Comparison of ENCODE assay signal across 17 cellular contexts in genomic region chr16:71867934-71868333, GRCh38. TPM values are rescaled to one million over a fixed set of nuclear protein-coding genes. Genes with fewer than 3 reads are reported as not detected.
DNase-seq lines count a peak whose midpoint lies in the region; ATAC-seq and TF ChIP-seq lines count a peak whose summit lies in the region.
"Had no signal": no experiment of that assay in that cellular context is flagged by ENCODE, and none has a peak within 500 bp of the region (broad histone marks: within the 10 kb centered on the region; RNA-seq: fewer than 3 reads in every experiment).

No MANE protein-coding gene starts in this region.

- H3K27ac Mint-ChIP-seq in WTC11 = peak overlapping the region; percentile 75
- H3K27ac Mint-ChIP-seq in activated T-helper 2 cell treated with anti-CD3 and anti-CD28 coated beads, Interferon-gamma antibody, Interleukin-2, Interleukin-4, amounts not matched to agents 10 μg/mL and 5 μg/mL and 100 μg/mL, durations not matched to agents 14 hours and 24 hours and 36 hours = no peak overlapping the region
- H3K27ac Mint-ChIP-seq: stimulated activated naive CD8-positive, alpha-beta T cell treated with anti-CD3 and anti-CD28 coated beads, Interleukin-15, Interleukin-2, amounts not matched to agents 100 ng/mL and 50 ng/mL, for 24 hours had no signal

- intact Hi-C loops in activated T-helper 2 cell treated with anti-CD3 and anti-CD28 coated beads, Interferon-gamma antibody, Interleukin-2, Interleukin-4, amounts not matched to agents 10 μg/mL and 5 μg/mL and 100 μg/mL, durations not matched to agents 14 hours and 24 hours and 36 hours (cut with micrococcal nuclease) = no loop called here

- ATAC-seq in WTC11 (peak; percentile 57), GM21367 (IDR thresholded peaks at IDR 0.05; ENCODE audit: unreplicated experiment) (no peak)
- ATAC-seq: A549, gastrocnemius medialis, left lobe of liver, Right ventricle myocardium inferior, upper lobe of right lung had no signal

- no peak for TF ChIP-seq CTCF in WTC11 (IDR thresholded peaks at IDR 0.05)

- CTCF ChIA-PET in WTC11 (lab: Charles Lee) = interaction anchor here (0.6 to 1.4 kb wide), 4 partner anchors 9 to 85 kb away, joined by 3 to 7 read pairs (median 3); no protein-coding TSS in a partner anchor

- peaks cover 31% of the 10 kb centered on the region for H3K36me3 Mint-ChIP-seq in WTC11
- peaks cover 34% of the 10 kb centered on the region for H3K36me3 Mint-ChIP-seq in activated T-helper 2 cell treated with anti-CD3 and anti-CD28 coated beads, Interferon-gamma antibody, Interleukin-2, Interleukin-4, amounts not matched to agents 10 μg/mL and 5 μg/mL and 100 μg/mL, durations not matched to agents 14 hours and 24 hours and 36 hours (ENCODE audit: low read depth)

- no peaks in the 10 kb centered on the region for H3K9me3 Mint-ChIP-seq in WTC11
- no peaks in the 10 kb centered on the region for H3K9me3 Mint-ChIP-seq in activated T-helper 2 cell treated with anti-CD3 and anti-CD28 coated beads, Interferon-gamma antibody, Interleukin-2, Interleukin-4, amounts not matched to agents 10 μg/mL and 5 μg/mL and 100 μg/mL, durations not matched to agents 14 hours and 24 hours and 36 hours
- H3K9me3 Mint-ChIP-seq: stimulated activated naive CD8-positive, alpha-beta T cell treated with anti-CD3 and anti-CD28 coated beads, Interleukin-15, Interleukin-2, amounts not matched to agents 100 ng/mL and 50 ng/mL, for 24 hours had no signal

- DNase-seq in NCI-H1694 treated with DMSO at 0.1 percent for 48 hours (lab: John Stamatoyannopoulos, UW) (peak; percentile 21), NCI-H1694 (lab: John Stamatoyannopoulos, UW) (no peak), NCI-H146 treated with DMSO at 0.1 percent for 48 hours (lab: John Stamatoyannopoulos, UW; ENCODE audit: unreplicated experiment) (peak; percentile 86), WTC11 (ENCODE audit: low spot score) (no peak), pons (ENCODE audit: low spot score) (peak; percentile 30), globus pallidus (ENCODE audit: low spot score) (no peak)
- no peak for DNase-seq in activated T-helper 2 cell treated with anti-CD3 and anti-CD28 coated beads, Interferon-gamma antibody, Interleukin-2, Interleukin-4, amounts not matched to agents 10 μg/mL and 5 μg/mL and 100 μg/mL, durations not matched to agents 14 hours and 24 hours and 36 hours (ENCODE audit: low spot score)
- DNase-seq: activated CD4-positive, alpha-beta T cell treated with anti-CD3 and anti-CD28 coated beads for 1 hour; activated effector memory CD4-positive, alpha-beta T cell treated with anti-CD3 and anti-CD28 coated beads, Interleukin-2, amount 50 U/mL, for 16 hours; gastrocnemius medialis; MG63; upper lobe of right lung had no signal

- no peak overlapping the region for H3K4me3 Mint-ChIP-seq in WTC11
- H3K4me3 Mint-ChIP-seq in activated T-helper 2 cell treated with anti-CD3 and anti-CD28 coated beads, Interferon-gamma antibody, Interleukin-2, Interleukin-4, amounts not matched to agents 10 μg/mL and 5 μg/mL and 100 μg/mL, durations not matched to agents 14 hours and 24 hours and 36 hours (ENCODE audit: low read depth) = no peak overlapping the region
- H3K4me3 Mint-ChIP-seq: stimulated activated naive CD8-positive, alpha-beta T cell treated with anti-CD3 and anti-CD28 coated beads, Interleukin-15, Interleukin-2, amounts not matched to agents 100 ng/mL and 50 ng/mL, for 24 hours had no signal

- H3K4me1 Mint-ChIP-seq in WTC11 = peaks cover 10% of the 10 kb centered on the region
- peaks cover 18% of the 10 kb centered on the region for H3K4me1 Mint-ChIP-seq in activated T-helper 2 cell treated with anti-CD3 and anti-CD28 coated beads, Interferon-gamma antibody, Interleukin-2, Interleukin-4, amounts not matched to agents 10 μg/mL and 5 μg/mL and 100 μg/mL, durations not matched to agents 14 hours and 24 hours and 36 hours (ENCODE audit: low read depth)

- H3K27me3 Mint-ChIP-seq in WTC11 (ENCODE audit: low read depth) = no peaks in the 10 kb centered on the region
- no peaks in the 10 kb centered on the region for H3K27me3 Mint-ChIP-seq in activated T-helper 2 cell treated with anti-CD3 and anti-CD28 coated beads, Interferon-gamma antibody, Interleukin-2, Interleukin-4, amounts not matched to agents 10 μg/mL and 5 μg/mL and 100 μg/mL, durations not matched to agents 14 hours and 24 hours and 36 hours (ENCODE audit: low read depth)
- H3K27me3 Mint-ChIP-seq: stimulated activated naive CD8-positive, alpha-beta T cell treated with anti-CD3 and anti-CD28 coated beads, Interleukin-15, Interleukin-2, amounts not matched to agents 100 ng/mL and 50 ng/mL, for 24 hours had no signal

- POLR2A ChIA-PET in WTC11 (lab: Charles Lee) = no interaction called here

TF ChIP-seq in WTC11, 78 proteins besides CTCF, POLR2A, EP300 and RAD21:
- TF ChIP-seq ZNF423 (CRISPR knock-in tag; IDR thresholded peaks at IDR 0.05) (peak; percentile 76), ZBTB43 (CRISPR knock-in tag; IDR thresholded peaks at IDR 0.05) (no peak)

RNA-seq across cellular contexts. Expression of gene ZNF821, which starts 16.0 kb away (rescaled TPM):
- 14.1 to 16.2 TPM (median 15.4 TPM) in 3 replicates for total RNA-seq in WTC11 (2021)
- total RNA-seq in activated T-helper 2 cell treated with anti-CD3 and anti-CD28 coated beads, Interferon-gamma antibody, Interleukin-2, Interleukin-4, amounts not matched to agents 10 μg/mL and 5 μg/mL and 100 μg/mL, durations not matched to agents 14 hours and 24 hours and 36 hours = 7.9 and 9.2 TPM in 2 replicates

RNA-seq across cellular contexts. Expression of gene ATXN1L, which starts 22.2 kb away (rescaled TPM):
- 21.5 to 23.2 TPM (median 23.0 TPM) in 3 replicates for total RNA-seq in WTC11 (2021)
- total RNA-seq in activated T-helper 2 cell treated with anti-CD3 and anti-CD28 coated beads, Interferon-gamma antibody, Interleukin-2, Interleukin-4, amounts not matched to agents 10 μg/mL and 5 μg/mL and 100 μg/mL, durations not matched to agents 14 hours and 24 hours and 36 hours = 17.2 and 19.7 TPM in 2 replicates

RNA-seq across cellular contexts. Expression of gene IST1, which starts 27.4 kb away (rescaled TPM):
- 255 to 272 TPM (median 268 TPM) in 3 replicates for total RNA-seq in WTC11 (2021)
- total RNA-seq in activated T-helper 2 cell treated with anti-CD3 and anti-CD28 coated beads, Interferon-gamma antibody, Interleukin-2, Interleukin-4, amounts not matched to agents 10 μg/mL and 5 μg/mL and 100 μg/mL, durations not matched to agents 14 hours and 24 hours and 36 hours = 158 and 167 TPM in 2 replicates

RNA-seq across cellular contexts. Expression of gene AP1G1, which starts 59.3 kb away (rescaled TPM):
- 67.9 to 74.5 TPM (median 72.4 TPM) in 3 replicates for total RNA-seq in WTC11 (2021)
- 90.6 and 91.6 TPM in 2 replicates for total RNA-seq in activated T-helper 2 cell treated with anti-CD3 and anti-CD28 coated beads, Interferon-gamma antibody, Interleukin-2, Interleukin-4, amounts not matched to agents 10 μg/mL and 5 μg/mL and 100 μg/mL, durations not matched to agents 14 hours and 24 hours and 36 hours

Comparison
In these comparisons a context has a peak if more than half of its experiments do, and no peak if none do; other contexts are left out.
1. DNase-seq: peak in NCI-H1694 treated with DMSO at 0.1 percent for 48 hours (single experiment), NCI-H146 treated with DMSO at 0.1 percent for 48 hours (single experiment) and pons (single experiment); none in NCI-H1694 (single experiment), WTC11 (single experiment), activated T-helper 2 cell treated with anti-CD3 and anti-CD28 coated beads, Interferon-gamma antibody, Interleukin-2, Interleukin-4, amounts not matched to agents 10 μg/mL and 5 μg/mL and 100 μg/mL, durations not matched to agents 14 hours and 24 hours and 36 hours (single experiment) and globus pallidus (single experiment).